12 cellular contexts compared by ENCODE assay signal in the genomic region with DNA sequence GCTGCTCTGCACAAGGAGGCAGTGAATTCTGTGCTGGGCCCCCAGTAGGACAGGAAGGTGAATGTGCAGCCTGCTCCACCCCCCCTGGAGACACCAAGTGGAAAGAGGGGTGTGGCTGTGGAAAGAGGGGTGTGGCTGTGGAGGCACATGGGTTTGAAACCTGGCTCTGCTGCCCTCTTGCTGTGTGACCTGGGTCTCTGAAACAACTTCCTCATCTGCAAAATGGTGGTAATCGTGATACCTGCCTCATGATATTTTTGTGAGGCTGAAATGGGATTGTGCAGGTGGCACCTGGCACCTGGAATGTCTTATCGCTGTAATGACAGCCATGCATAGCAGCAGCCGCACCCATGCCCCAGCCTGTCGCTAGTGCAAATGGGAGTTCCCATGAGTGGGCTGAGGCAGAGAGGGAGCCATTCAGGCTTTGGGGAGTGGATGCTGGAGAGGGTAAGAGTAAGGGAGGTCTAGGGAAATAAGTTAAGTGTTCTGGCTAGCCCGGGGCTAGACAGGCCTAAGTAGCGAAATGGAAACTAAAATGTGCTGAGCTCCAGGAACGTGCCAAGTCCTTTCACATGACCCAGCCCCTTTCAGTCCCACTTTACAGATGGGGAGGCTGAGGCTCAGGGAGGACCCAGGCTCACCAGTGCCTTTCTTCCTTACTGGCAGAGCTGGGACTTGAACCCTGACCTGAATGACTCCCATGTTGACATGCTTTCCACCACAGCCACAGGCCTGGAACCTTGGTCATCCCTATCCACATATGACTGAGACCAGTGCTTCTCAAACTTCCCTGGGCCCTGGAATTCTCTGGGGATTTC. TPM values are rescaled to one million over a fixed set of nuclear protein-coding genes. Genes with fewer than 3 reads are reported as not detected.
DNase-seq lines count a peak whose midpoint lies in the region; ATAC-seq and TF ChIP-seq lines count a peak whose summit lies in the region.
"Had no signal": no experiment of that assay in that cellular context is flagged by ENCODE, and none has a peak within 500 bp of the region (broad histone marks: within the 10 kb centered on the region; RNA-seq: fewer than 3 reads in every experiment).

No MANE protein-coding gene starts in this region.

- dilution Hi-C loops in mammary epithelial cell (cut with HindIII; ENCODE audit: low sequenced_read_pairs): loop anchor here (5.0 kb wide), 2 partner anchors 38 to 47 kb away; no protein-coding TSS in a partner anchor

- intact Hi-C loops in activated naive CD4-positive, alpha-beta T cell treated with anti-CD3 and anti-CD28 coated beads for 36 hours (cut with micrococcal nuclease): no loop called here
- intact Hi-C loops in mammary epithelial cell (cut with micrococcal nuclease): no loop called here

- H2AFZ ChIP-seq in MM.1S (ENCODE audit: low read length): no peak overlapping the region
- no peak overlapping the region for H2AFZ ChIP-seq in mammary epithelial cell (ENCODE audit: low read depth, low read length)

- H4K20me1 ChIP-seq in MM.1S (ENCODE audit: insufficient read depth, low read length): no peaks in the 10 kb centered on the region
- no peaks in the 10 kb centered on the region for H4K20me1 ChIP-seq in mammary epithelial cell (ENCODE audit: insufficient read depth, low read length)

- H3K4me2 ChIP-seq in MM.1S (ENCODE audit: low read depth, low read length) (no peak overlapping the region), mammary epithelial cell (ENCODE audit: insufficient read depth, low read depth, low read length) (no peak overlapping the region)

- in situ Hi-C loops in mammary epithelial cell (cut with MboI; ENCODE audit: low sequenced_read_pairs in 2 of 2): no loop called here

- H3K79me2 ChIP-seq in MM.1S (ENCODE audit: low read length) (no peaks in the 10 kb centered on the region), mammary epithelial cell (ENCODE audit: insufficient read depth, low read length) (no peaks in the 10 kb centered on the region)

- TF ChIP-seq CTCF in MM.1S (IDR thresholded peaks at IDR 0.05; ENCODE audit: low read length) (0 out of 2 replicates have a peak, but pooled peaks have one; percentile 13), mammary epithelial cell (conservative IDR thresholded peaks at IDR 0.05 in 1 of 2, IDR thresholded peaks at IDR 0.05 in 1 of 2; ENCODE audit: extremely low read depth in 1 of 2, insufficient read depth in 1 of 2, low read depth in 1 of 2, low read length in 2 of 2) (no peak)

- no peaks in the 10 kb centered on the region for H3K4me1 ChIP-seq in MM.1S (ENCODE audit: low read length)
- no peaks in the 10 kb centered on the region for H3K4me1 ChIP-seq in mammary epithelial cell (ENCODE audit: insufficient read depth, low read length)

- DNase-seq in activated CD8-positive, alpha-beta memory T cell treated with anti-CD3 and anti-CD28 coated beads, Interleukin-2, amount 10 ng/mL, durations not matched to agents 7 days and 5 days: no peak
- DNase-seq in activated CD8-positive, alpha-beta memory T cell treated with anti-CD3 and anti-CD28 coated beads for 24 hours: no peak
- DNase-seq in MM.1S: no peak
- DNase-seq in activated naive CD4-positive, alpha-beta T cell treated with anti-CD3 and anti-CD28 coated beads for 36 hours: peak; percentile 45
- DNase-seq in stimulated activated CD4-positive, alpha-beta T cell treated with anti-CD3 and anti-CD28 coated beads, Interleukin-4, amount 100 ng/mL, for 24 hours: peak; percentile 36
- DNase-seq in mammary epithelial cell: no peak
- DNase-seq in iPS-NIHi11 (ENCODE audit: low spot score): no peak
- DNase-seq: CD4-positive, CD25-positive, alpha-beta regulatory T cell; dermis blood vessel endothelial cell; SHP77 had no signal

- WGBS in mammary epithelial cell (ENCODE audit: low coverage, missing lambda C conversion rate): 86% methylated on average over 7 of the region's 7 CpGs

- ATAC-seq in activated CD8-positive, alpha-beta memory T cell treated with anti-CD3 and anti-CD28 coated beads, Interleukin-2, amount 10 ng/mL, durations not matched to agents 7 days and 5 days: peak; percentile 51
- no peak for ATAC-seq in GM18909 (IDR thresholded peaks at IDR 0.05; ENCODE audit: poor library complexity, unreplicated experiment)

- no peak overlapping the region for H3K9ac ChIP-seq in MM.1S (ENCODE audit: low read length)
- H3K9ac ChIP-seq in mammary epithelial cell (ENCODE audit: insufficient read depth, low read length): no peak overlapping the region

- H3K4me3 ChIP-seq in MM.1S (ENCODE audit: low read length) (no peak overlapping the region), mammary epithelial cell (replicated peaks in 1 of 3; ENCODE audit: insufficient read depth in 1 of 3, low read depth in 2 of 3, low read length in 3 of 3) (no peak overlapping the region)

- CTCF ChIA-PET in activated CD8-positive, alpha-beta memory T cell treated with anti-CD3 and anti-CD28 coated beads, Interleukin-2, amount 10 ng/mL, durations not matched to agents 7 days and 5 days (lab: Charles Lee): no interaction called here
- CTCF ChIA-PET in activated naive CD4-positive, alpha-beta T cell treated with anti-CD3 and anti-CD28 coated beads for 36 hours (lab: Charles Lee): interaction anchor here (1.1 kb wide), 1 partner anchor 14 kb away, joined by 3 read pairs; no protein-coding TSS in a partner anchor
- CTCF ChIA-PET in mammary epithelial cell (lab: Charles Lee; ENCODE audit: low non-redundant PET): no interaction called here

- no peaks in the 10 kb centered on the region for H3K36me3 ChIP-seq in MM.1S (replicated peaks; ENCODE audit: insufficient read depth, low read length)
- H3K36me3 ChIP-seq in mammary epithelial cell (ENCODE audit: insufficient read depth, low read length): no peaks in the 10 kb centered on the region

- no peaks in the 10 kb centered on the region for H3K9me2 ChIP-seq in MM.1S (replicated peaks; ENCODE audit: insufficient read depth, low read length)

- H3F3A ChIP-seq in MM.1S (ENCODE audit: insufficient read depth, low read length): no peaks in the 10 kb centered on the region

- peaks cover 27% of the 10 kb centered on the region for H3K27me3 ChIP-seq in MM.1S (replicated peaks; ENCODE audit: insufficient read depth, low read length)
- H3K27me3 ChIP-seq in mammary epithelial cell (ENCODE audit: insufficient read depth, low read length): no peaks in the 10 kb centered on the region

- H3K27ac ChIP-seq in MM.1S (ENCODE audit: low read length) (no peak overlapping the region), mammary epithelial cell (ENCODE audit: insufficient read depth, low read depth, low read length) (no peak overlapping the region)

- peaks cover 3% of the 10 kb centered on the region for H3K36me3 Mint-ChIP-seq in activated CD8-positive, alpha-beta memory T cell treated with anti-CD3 and anti-CD28 coated beads, Interleukin-2, amount 10 ng/mL, durations not matched to agents 7 days and 5 days
- peaks cover 2% of the 10 kb centered on the region for H3K36me3 Mint-ChIP-seq in activated naive CD4-positive, alpha-beta T cell treated with anti-CD3 and anti-CD28 coated beads for 36 hours (ENCODE audit: low read depth)
- H3K36me3 Mint-ChIP-seq: CD4-positive, CD25-positive, alpha-beta regulatory T cell had no signal

- H3K4me3 Mint-ChIP-seq in activated CD8-positive, alpha-beta memory T cell treated with anti-CD3 and anti-CD28 coated beads, Interleukin-2, amount 10 ng/mL, durations not matched to agents 7 days and 5 days: no peak overlapping the region
- H3K4me3 Mint-ChIP-seq in activated naive CD4-positive, alpha-beta T cell treated with anti-CD3 and anti-CD28 coated beads for 36 hours: no peak overlapping the region
- H3K4me3 Mint-ChIP-seq: CD4-positive, CD25-positive, alpha-beta regulatory T cell had no signal

- H3K9me3 Mint-ChIP-seq in activated CD8-positive, alpha-beta memory T cell treated with anti-CD3 and anti-CD28 coated beads, Interleukin-2, amount 10 ng/mL, durations not matched to agents 7 days and 5 days (ENCODE audit: low read depth): peaks cover 3% of the 10 kb centered on the region
- H3K9me3 Mint-ChIP-seq in activated naive CD4-positive, alpha-beta T cell treated with anti-CD3 and anti-CD28 coated beads for 36 hours: peaks cover 4% of the 10 kb centered on the region

- H3K9me3 ChIP-seq in MM.1S (replicated peaks; ENCODE audit: insufficient read depth, low read length) (no peaks in the 10 kb centered on the region), mammary epithelial cell (replicated peaks; ENCODE audit: insufficient read depth, low read length) (peaks cover 4% of the 10 kb centered on the region)

- no peak overlapping the region for H3K27ac Mint-ChIP-seq in activated CD8-positive, alpha-beta memory T cell treated with anti-CD3 and anti-CD28 coated beads, Interleukin-2, amount 10 ng/mL, durations not matched to agents 7 days and 5 days
- H3K27ac Mint-ChIP-seq in activated naive CD4-positive, alpha-beta T cell treated with anti-CD3 and anti-CD28 coated beads for 36 hours: no peak overlapping the region
- H3K27ac Mint-ChIP-seq: activated T-helper 2 cell treated with anti-CD3 and anti-CD28 coated beads, Interferon-gamma antibody, Interleukin-2, Interleukin-4, amounts not matched to agents 10 μg/mL and 5 μg/mL and 100 μg/mL, durations not matched to agents 14 hours and 24 hours and 36 hours had no signal

- no peaks in the 10 kb centered on the region for H3K27me3 Mint-ChIP-seq in activated CD8-positive, alpha-beta memory T cell treated with anti-CD3 and anti-CD28 coated beads, Interleukin-2, amount 10 ng/mL, durations not matched to agents 7 days and 5 days
- no peaks in the 10 kb centered on the region for H3K27me3 Mint-ChIP-seq in activated naive CD4-positive, alpha-beta T cell treated with anti-CD3 and anti-CD28 coated beads for 36 hours (ENCODE audit: low read depth)

- no TSS peak for BruUV-seq in mammary epithelial cell (replicated peaks; lab: Mats Ljungman, UMichigan)

- no peaks in the 10 kb centered on the region for H3K4me1 Mint-ChIP-seq in activated CD8-positive, alpha-beta memory T cell treated with anti-CD3 and anti-CD28 coated beads, Interleukin-2, amount 10 ng/mL, durations not matched to agents 7 days and 5 days
- H3K4me1 Mint-ChIP-seq in activated naive CD4-positive, alpha-beta T cell treated with anti-CD3 and anti-CD28 coated beads for 36 hours (ENCODE audit: low read depth): peaks cover 2% of the 10 kb centered on the region

RNA-seq across cellular contexts. Expression of gene C10orf105, which starts 35.0 kb away (rescaled TPM):
- under 1 TPM; 0.18 to 0.26 TPM for total RNA-seq in activated CD8-positive, alpha-beta memory T cell treated with anti-CD3 and anti-CD28 coated beads, Interleukin-2, amount 10 ng/mL, durations not matched to agents 7 days and 5 days
- total RNA-seq in activated naive CD4-positive, alpha-beta T cell treated with anti-CD3 and anti-CD28 coated beads for 36 hours: under 1 TPM; 0.32 to 0.36 TPM
- total RNA-seq in mammary epithelial cell: under 1 TPM in 1 of 2 donors, not detected in 1; under 0.01 TPM
- polyA plus RNA-seq in mammary epithelial cell: not detected
- polyA minus RNA-seq in mammary epithelial cell: not detected

Comparison
In these comparisons a context has a peak if more than half of its experiments do, and no peak if none do; other contexts are left out.
1. DNase-seq: peak in activated naive CD4-positive, alpha-beta T cell treated with anti-CD3 and anti-CD28 coated beads for 36 hours (single experiment) and stimulated activated CD4-positive, alpha-beta T cell treated with anti-CD3 and anti-CD28 coated beads, Interleukin-4, amount 100 ng/mL, for 24 hours (single experiment); none in activated CD8-positive, alpha-beta memory T cell treated with anti-CD3 and anti-CD28 coated beads, Interleukin-2, amount 10 ng/mL, durations not matched to agents 7 days and 5 days (single experiment), activated CD8-positive, alpha-beta memory T cell treated with anti-CD3 and anti-CD28 coated beads for 24 hours (single experiment), MM.1S (single experiment), mammary epithelial cell (single experiment) and iPS-NIHi11 (single experiment).